Comparison of ENCODE assay signal across 8 cellular contexts in genomic region chr1:244653439-244654283, GRCh38. TPM values are rescaled to one million over a fixed set of nuclear protein-coding genes. Genes with fewer than 3 reads are reported as not detected.
A peak's percentile ranks its signal among the peaks of the same experiment; 100 is the strongest.
DNase-seq lines count a peak whose midpoint lies in the region; ATAC-seq lines count a peak whose summit lies in the region.

No MANE protein-coding gene starts in this region.

- ATAC-seq in GM18511 (IDR thresholded peaks at IDR 0.05; ENCODE audit: unreplicated experiment), result peak; percentile 0
- ATAC-seq in GM18868 (IDR thresholded peaks at IDR 0.05; ENCODE audit: unreplicated experiment), result no peak
- no peak for ATAC-seq in HG03342 (IDR thresholded peaks at IDR 0.05; ENCODE audit: unreplicated experiment)

- no peaks in the 10 kb centered on the region for H3K9me3 ChIP-seq in muscle layer of colon (ENCODE audit: low read length)

- H3K27ac ChIP-seq in muscle layer of colon (ENCODE audit: low read depth, low read length), result peak overlapping the region; percentile 92

- peak overlapping the region; percentile 25 for H3K9ac ChIP-seq in muscle layer of colon (ENCODE audit: low read length)

- peak; percentile 45 for DNase-seq in NAMALWA (ENCODE audit: low spot score)
- DNase-seq in dermis blood vessel endothelial cell, result peak; percentile 35
- no peak for DNase-seq in NCI-H1694 (lab: John Stamatoyannopoulos, UW)
- DNase-seq in retina, result no peak

- H3K27me3 ChIP-seq in muscle layer of colon (ENCODE audit: control insufficient read depth in 1 of 2, insufficient read depth in 2 of 2, low read length in 2 of 2), result no peaks in the 10 kb centered on the region

- no peaks in the 10 kb centered on the region for H3K36me3 ChIP-seq in muscle layer of colon (ENCODE audit: insufficient read depth, low read length)

- H3K4me1 ChIP-seq in muscle layer of colon (ENCODE audit: insufficient read depth, low read length), result peaks cover 38% of the 10 kb centered on the region

- peak overlapping the region; percentile 78 to 94 for H3K4me3 ChIP-seq in muscle layer of colon (ENCODE audit: low read depth in 1 of 2, low read length in 2 of 2)

RNA-seq across cellular contexts. Expression of gene DESI2, which starts 0.7 kb away (rescaled TPM):
- 57.5 and 63.7 TPM in 2 replicates for total RNA-seq in dermis blood vessel endothelial cell

Comparison
In these comparisons a context has a peak if more than half of its experiments do, and no peak if none do; other contexts are left out.
1. DNase-seq: peak in NAMALWA (single experiment) and dermis blood vessel endothelial cell (single experiment); none in NCI-H1694 (single experiment) and retina (single experiment).